ENCODE assay signal across 16 cellular contexts in the genomic region with DNA sequence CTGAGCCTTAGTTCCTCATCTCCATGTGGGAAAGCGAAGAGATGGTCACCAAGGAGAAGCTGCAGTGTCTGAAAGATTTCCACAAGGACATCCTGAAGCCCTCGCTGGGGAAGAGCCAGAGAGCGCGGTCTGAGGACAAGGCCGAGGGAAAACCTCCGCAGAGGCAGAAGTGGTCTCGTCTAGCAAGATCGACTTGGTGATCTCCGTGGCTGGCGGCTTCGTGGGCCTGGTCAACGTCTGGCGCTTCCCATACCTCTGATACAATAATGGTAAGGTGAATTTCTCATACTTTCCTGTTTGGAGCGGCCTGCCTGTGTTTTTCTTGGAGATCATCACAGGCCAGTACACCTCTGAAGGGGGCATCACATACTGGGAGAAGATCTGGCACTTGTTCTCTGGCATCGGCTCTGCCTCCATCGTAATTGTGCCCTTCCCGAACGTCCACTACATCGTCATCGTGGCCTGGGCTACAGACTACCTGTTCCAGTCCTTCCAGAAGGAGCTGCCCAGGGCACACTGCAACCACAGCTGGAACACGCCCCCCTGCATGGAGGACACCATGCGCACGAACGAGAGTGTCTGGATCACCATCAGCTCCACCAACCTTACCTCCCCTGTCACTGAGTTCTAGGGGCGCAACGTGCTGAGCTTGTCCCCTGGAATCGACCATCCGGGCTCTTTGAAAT.
DNase-seq lines count a peak whose midpoint lies in the region; ATAC-seq and TF ChIP-seq lines count a peak whose summit lies in the region.
"Had no signal": no experiment of that assay in that cellular context is flagged by ENCODE, and none has a peak within 500 bp of the region (broad histone marks: within the 10 kb centered on the region; RNA-seq: fewer than 3 reads in every experiment).

No MANE protein-coding gene starts in this region.

- H3K4me1 ChIP-seq in upper lobe of right lung = no peaks in the 10 kb centered on the region
- H3K4me1 ChIP-seq: BLaER1 treated with 17β-estradiol and CSF1 and Interleukin-3, amounts not matched to agents 10 nM and 100 nM; HAP-1 had no signal

- no peak overlapping the region for H3K27ac Mint-ChIP-seq in stimulated activated naive CD8-positive, alpha-beta T cell treated with anti-CD3 and anti-CD28 coated beads, Interleukin-15, amount 100 ng/mL, for 72 hours
- H3K27ac Mint-ChIP-seq: B cell; CD8-positive, alpha-beta T cell had no signal

- peak; percentile 35 for ATAC-seq in stimulated activated naive CD8-positive, alpha-beta T cell treated with anti-CD3 and anti-CD28 coated beads, Interleukin-15, amount 100 ng/mL, for 72 hours
- no peak for ATAC-seq in stimulated activated naive CD8-positive, alpha-beta T cell treated with anti-CD3 and anti-CD28 coated beads, Interleukin-15, Interleukin-2, amounts not matched to agents 100 U/mL and 50 U/mL, for 24 hours
- ATAC-seq in upper lobe of right lung = peak; percentile 17
- ATAC-seq: CD8-positive, alpha-beta T cell; HepG2 had no signal

- no peaks in the 10 kb centered on the region for H3K27me3 Mint-ChIP-seq in stimulated activated naive CD8-positive, alpha-beta T cell treated with anti-CD3 and anti-CD28 coated beads, Interleukin-15, amount 100 ng/mL, for 72 hours
- H3K27me3 Mint-ChIP-seq: B cell had no signal

- no peaks in the 10 kb centered on the region for H3K4me1 Mint-ChIP-seq in stimulated activated naive CD8-positive, alpha-beta T cell treated with anti-CD3 and anti-CD28 coated beads, Interleukin-15, amount 100 ng/mL, for 72 hours
- H3K4me1 Mint-ChIP-seq: B cell had no signal

- no peak for DNase-seq in stimulated activated naive CD8-positive, alpha-beta T cell treated with anti-CD3 and anti-CD28 coated beads, Interleukin-15, amount 100 ng/mL, for 72 hours
- no peak for DNase-seq in stimulated activated naive CD8-positive, alpha-beta T cell treated with anti-CD3 and anti-CD28 coated beads, Interleukin-15, Interleukin-2, amounts not matched to agents 100 U/mL and 50 U/mL, for 24 hours
- DNase-seq in mesenteric fat pad (ENCODE audit: low spot score) (peak; percentile 83), upper lobe of right lung (no peak), GM19238 (ENCODE audit: insufficient read length, low spot score) (no peak), NCI-H2081 treated with DMSO at 0.1 percent for 48 hours (lab: John Stamatoyannopoulos, UW) (no peak), KG1 (lab: John Stamatoyannopoulos, UW) (no peak)
- DNase-seq: Calu3; CD8-positive, alpha-beta T cell; DMS79 treated with DMSO at 0.1 percent for 48 hours; GF-D8; GM23248 had no signal

- TF ChIP-seq CTCF in upper lobe of right lung (IDR thresholded peaks at IDR 0.05) = no peak

- no peak overlapping the region for H3K4me3 Mint-ChIP-seq in stimulated activated naive CD8-positive, alpha-beta T cell treated with anti-CD3 and anti-CD28 coated beads, Interleukin-15, amount 100 ng/mL, for 72 hours
- H3K4me3 Mint-ChIP-seq: B cell; CD8-positive, alpha-beta T cell had no signal

- peaks cover 12 to 13% of the 10 kb centered on the region in 2 donors for H3K9me3 Mint-ChIP-seq in stimulated activated naive CD8-positive, alpha-beta T cell treated with anti-CD3 and anti-CD28 coated beads, Interleukin-15, amount 100 ng/mL, for 72 hours

- intact Hi-C loops in upper lobe of right lung (cut with DNase I) = no loop called here

- no peak overlapping the region for H3K27ac ChIP-seq in upper lobe of right lung
- H3K27ac ChIP-seq: BLaER1 treated with 17β-estradiol and CSF1 and Interleukin-3, amounts not matched to agents 10 nM and 100 nM; GM23248 had no signal

- no peaks in the 10 kb centered on the region for H3K27me3 ChIP-seq in upper lobe of right lung
- H3K27me3 ChIP-seq: BLaER1 treated with 17β-estradiol and CSF1 and Interleukin-3, amounts not matched to agents 10 nM and 100 nM had no signal

- H3K4me3 ChIP-seq in upper lobe of right lung = no peak overlapping the region
- H3K4me3 ChIP-seq: BLaER1 treated with 17β-estradiol and CSF1 and Interleukin-3, amounts not matched to agents 10 nM and 100 nM; GM23248; HAP-1 had no signal

- H3K36me3 ChIP-seq in upper lobe of right lung = no peaks in the 10 kb centered on the region
- H3K36me3 ChIP-seq: BLaER1 treated with 17β-estradiol and CSF1 and Interleukin-3, amounts not matched to agents 10 nM and 100 nM; HAP-1 had no signal

- no peaks in the 10 kb centered on the region for H3K9me3 ChIP-seq in upper lobe of right lung
- H3K9me3 ChIP-seq: HAP-1 had no signal
